1 cellular context compared by ENCODE assay signal in the genomic region with DNA sequence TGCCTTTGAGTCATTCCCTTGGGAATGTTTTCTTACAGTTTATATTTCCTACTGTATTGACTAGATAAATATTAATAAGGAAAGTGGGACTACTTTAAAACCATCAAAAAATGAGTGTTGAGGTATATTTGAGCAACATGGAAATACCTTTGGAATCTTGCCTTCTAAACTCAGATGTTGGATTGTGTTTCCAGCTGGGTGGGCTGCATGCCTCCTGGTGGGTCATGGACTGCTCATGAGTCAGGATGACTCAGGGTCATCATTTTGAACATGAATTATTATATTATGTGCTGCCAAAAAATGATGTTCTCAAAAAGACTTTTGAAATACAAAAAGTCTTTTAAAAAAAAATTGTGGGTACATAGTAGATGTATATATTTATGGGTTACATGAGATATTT.
TF ChIP-seq lines count a peak whose summit lies in the region.

No MANE protein-coding gene starts in this region.

TF ChIP-seq in IMR-90, 13 proteins besides CTCF, POLR2A, EP300 and RAD21:
- TF ChIP-seq, protein P1, sequence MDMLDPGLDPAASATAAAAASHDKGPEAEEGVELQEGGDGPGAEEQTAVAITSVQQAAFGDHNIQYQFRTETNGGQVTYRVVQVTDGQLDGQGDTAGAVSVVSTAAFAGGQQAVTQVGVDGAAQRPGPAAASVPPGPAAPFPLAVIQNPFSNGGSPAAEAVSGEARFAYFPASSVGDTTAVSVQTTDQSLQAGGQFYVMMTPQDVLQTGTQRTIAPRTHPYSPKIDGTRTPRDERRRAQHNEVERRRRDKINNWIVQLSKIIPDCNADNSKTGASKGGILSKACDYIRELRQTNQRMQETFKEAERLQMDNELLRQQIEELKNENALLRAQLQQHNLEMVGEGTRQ (IDR thresholded peaks at IDR 0.05; ENCODE audit: low read depth, low read length), result no peak
- TF ChIP-seq SMC3 (IDR thresholded peaks at IDR 0.05; ENCODE audit: low read depth, low read length), result no peak
- peak; percentile 54 for TF ChIP-seq FOS (IDR thresholded peaks at IDR 0.05; ENCODE audit: low read depth, low read length)
- TF ChIP-seq BHLHE40 (IDR thresholded peaks at IDR 0.05; ENCODE audit: low read depth, low read length), result 0 out of 2 replicates have a peak, but pooled peaks have one; percentile 13
